In the genomic region with DNA sequence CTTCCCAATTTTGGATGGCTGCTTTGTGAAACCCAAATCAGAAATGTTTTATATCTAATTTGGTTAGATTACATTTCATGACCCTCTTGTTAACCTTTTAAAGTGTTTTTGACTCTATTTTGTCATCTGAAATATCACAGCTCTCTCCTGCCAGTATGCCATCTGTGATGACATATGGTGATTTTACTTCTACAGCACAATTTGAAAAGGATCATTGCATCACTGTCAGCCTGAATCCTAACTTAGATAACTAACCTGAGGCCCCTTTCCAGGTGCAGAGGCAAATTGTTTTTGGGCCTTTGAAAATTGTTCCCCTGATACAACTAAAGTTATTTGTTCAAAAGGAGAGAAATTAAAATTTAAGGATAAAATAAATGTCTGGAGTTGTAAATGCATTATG, we compare ENCODE assay signal across 25 cellular contexts.
"Had no signal": no experiment of that assay in that cellular context is flagged by ENCODE, and none has a peak within 500 bp of the region (broad histone marks: within the 10 kb centered on the region; RNA-seq: fewer than 3 reads in every experiment).

No MANE protein-coding gene starts in this region.

- H3K9me3 ChIP-seq: gastrocnemius medialis, neutrophil, pancreas, right lobe of liver, thoracic aorta, uterus had no signal

- H3K27me3 ChIP-seq: gastrocnemius medialis, heart left ventricle, hepatocyte, neutrophil, right lobe of liver, tibial nerve, upper lobe of left lung, uterus had no signal

- H3K36me3 ChIP-seq: gastrocnemius medialis, heart left ventricle, neutrophil, pancreas, right lobe of liver, thoracic aorta, tibial nerve, upper lobe of left lung, uterus had no signal

- H3K4me2 ChIP-seq: hepatocyte had no signal

- H2AFZ ChIP-seq: hepatocyte had no signal

- H3K4me3 ChIP-seq: gastrocnemius medialis, heart left ventricle, hepatocyte, lung, mucosa of descending colon, pancreas, right lobe of liver, thoracic aorta, tibial nerve, upper lobe of left lung, uterus had no signal

- H3K4me1 ChIP-seq: gastrocnemius medialis, heart left ventricle, pancreas, right lobe of liver, tibial nerve, upper lobe of left lung, uterus had no signal

- H3K27ac ChIP-seq: epithelial cell of prostate, gastrocnemius medialis, heart left ventricle, hepatocyte, neutrophil, pancreas, right lobe of liver, thoracic aorta, tibial nerve, upper lobe of left lung, uterus had no signal

- DNase-seq: effector CD8-positive, alpha-beta T cell; endodermal cell; foreskin fibroblast; gastrocnemius medialis; heart left ventricle; kidney; mucosa of descending colon; naive B cell; pancreas; right lobe of liver; small intestine; stimulated activated CD4-positive, alpha-beta T cell treated with anti-CD3 and anti-CD28 coated beads, Interleukin-15, amount 100 ng/mL, for 24 hours; stimulated activated CD4-positive, alpha-beta T cell treated with anti-CD3 and anti-CD28 coated beads, Interleukin-2, amount 100 ng/mL, for 48 hours; stimulated activated naive B cell treated with anti-CD40 and anti-IgM and Interleukin-4, amounts not matched to agents 10 μg/mL and 1 μg/mL and 100 μg/mL, for 72 hours; upper lobe of left lung; uterus had no signal

- H3K79me2 ChIP-seq: hepatocyte had no signal

- ATAC-seq: esophagus mucosa; gastrocnemius medialis; heart left ventricle; left lobe of liver; mucosa of descending colon; natural killer cell treated with Interleukin-12 subunit alpha and Interleukin-12 subunit beta and Interleukin-15 and Interleukin-18, amount 100 ng/mL, for 72 hours; pancreas; right lobe of liver; stimulated activated naive B cell treated with anti-CD40 and anti-IgM and Interleukin-4, amounts not matched to agents 10 μg/mL and 1 μg/mL and 100 μg/mL, for 72 hours had no signal

- FAIRE-seq: kidney, pancreas, small intestine had no signal
